Comparison of ENCODE assay signal across 8 cellular contexts in the genomic region with DNA sequence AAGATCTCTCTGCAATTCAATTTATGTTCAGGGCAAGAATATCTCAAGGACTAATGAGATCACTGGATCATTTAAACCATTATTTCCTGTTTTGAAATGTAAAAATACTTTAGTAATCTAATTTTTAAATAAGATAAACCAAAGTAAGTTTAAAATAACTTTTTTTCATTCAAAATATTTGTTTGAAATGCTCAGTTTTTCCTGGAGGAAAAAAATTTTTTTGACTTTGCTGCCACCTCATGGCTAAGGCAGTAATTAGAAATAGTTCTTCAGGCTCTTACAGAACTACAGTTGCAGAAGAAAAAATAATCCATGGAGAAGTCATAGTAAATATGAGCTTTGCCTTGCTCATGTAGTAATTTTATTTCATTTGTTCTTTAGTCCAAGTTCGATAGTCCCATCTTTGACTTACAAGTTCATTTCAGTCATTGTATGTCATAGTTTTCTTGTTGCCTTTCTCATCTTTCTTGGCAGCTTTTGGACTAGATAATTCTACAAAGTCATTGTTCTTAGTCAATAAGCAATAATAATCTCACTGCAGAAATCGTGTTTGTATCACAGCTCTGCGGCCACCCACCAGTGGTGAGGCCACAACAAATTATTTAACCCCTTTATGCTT.
A peak's percentile ranks its signal among the peaks of the same experiment; 100 is the strongest.
DNase-seq lines count a peak whose midpoint lies in the region; ATAC-seq and TF ChIP-seq lines count a peak whose summit lies in the region.

No MANE protein-coding gene starts in this region.

- no peaks in the 10 kb centered on the region for H3K36me3 Mint-ChIP-seq in chondrocyte (ENCODE audit: low read depth)
- no peaks in the 10 kb centered on the region for H3K36me3 Mint-ChIP-seq in nephron (ENCODE audit: low read depth)

- H3K4me3 ChIP-seq in A673 (ENCODE audit: low read depth, low read length, poor library complexity, severe bottlenecking) (no peak overlapping the region), gastroesophageal sphincter (no peak overlapping the region)

- no peaks in the 10 kb centered on the region for H3K36me3 ChIP-seq in A673 (ENCODE audit: insufficient read depth, low read length, poor library complexity, severe bottlenecking)
- no peaks in the 10 kb centered on the region for H3K36me3 ChIP-seq in gastroesophageal sphincter

- H3K27ac Mint-ChIP-seq in chondrocyte (ENCODE audit: unreplicated experiment): no peak overlapping the region
- no peak overlapping the region for H3K27ac Mint-ChIP-seq in nephron

- TF ChIP-seq CTCF in A673 (conservative IDR thresholded peaks at IDR 0.05; ENCODE audit: low read depth, low read length): peak; percentile 72
- peak; percentile 91 for TF ChIP-seq CTCF in chondrocyte (IDR thresholded peaks at IDR 0.05)
- TF ChIP-seq CTCF in nephron (IDR thresholded peaks at IDR 0.05; ENCODE audit: unreplicated experiment in 3 of 3): peak; percentile 59 to 73 (median 65)
- TF ChIP-seq CTCF in gastroesophageal sphincter (IDR thresholded peaks at IDR 0.05): peak in 2 of 4 experiments; percentile 33 to 44

- H3K27me3 Mint-ChIP-seq in chondrocyte (ENCODE audit: low read depth): peaks cover 38% of the 10 kb centered on the region
- peaks cover 9% of the 10 kb centered on the region for H3K27me3 Mint-ChIP-seq in nephron (ENCODE audit: low read depth)

- no peaks in the 10 kb centered on the region for H3K4me1 ChIP-seq in A673 (ENCODE audit: insufficient read depth, low read length, poor library complexity, severe bottlenecking)
- no peaks in the 10 kb centered on the region for H3K4me1 ChIP-seq in gastroesophageal sphincter

- 10 to 19% methylated on average over 3 of the region's 3 CpGs for WGBS in gastroesophageal sphincter (ENCODE audit: low coverage in 1 of 2), 2 donors

- no peak for TF ChIP-seq POLR2A in gastroesophageal sphincter (IDR thresholded peaks at IDR 0.05)

- TF ChIP-seq EP300 in gastroesophageal sphincter (IDR thresholded peaks at IDR 0.05): no peak

- DNase-seq in A673 (ENCODE audit: low spot score) (peak; percentile 56), GM04504 (ENCODE audit: low read depth) (peak; percentile 6), NCI-H446 (lab: John Stamatoyannopoulos, UW) (peak; percentile 47 to 65), chondrocyte (ENCODE audit: low spot score) (no peak)
- no peak for DNase-seq in stimulated activated naive CD4-positive, alpha-beta T cell treated with Interleukin-2 at 50 U/mL for 16 hours (lab: John Stamatoyannopoulos, UW)

- H3K9me3 Mint-ChIP-seq in chondrocyte (ENCODE audit: low read depth): no peaks in the 10 kb centered on the region
- no peaks in the 10 kb centered on the region for H3K9me3 Mint-ChIP-seq in nephron

- H3K9me3 ChIP-seq in A673 (ENCODE audit: low read depth, low read length, poor library complexity, severe bottlenecking): no peaks in the 10 kb centered on the region
- H3K9me3 ChIP-seq in gastroesophageal sphincter: no peaks in the 10 kb centered on the region

- no TSS peak for BruUV-seq in A673 (replicated peaks; lab: Mats Ljungman, UMichigan)

- intact Hi-C loops in A673 (cut with micrococcal nuclease; ENCODE audit: unreplicated experiment): loop anchor here (1.0 to 5.0 kb wide), 3 partner anchors 176 to 724 kb away; no protein-coding TSS in a partner anchor

- H3K27ac ChIP-seq in A673 (ENCODE audit: low read depth, low read length, poor library complexity, severe bottlenecking) (no peak overlapping the region), gastroesophageal sphincter (no peak overlapping the region)

- POLR2A ChIA-PET in A673 (lab: Charles Lee; ENCODE audit: low non-redundant PET): no interaction called here

- no peaks in the 10 kb centered on the region for H3K27me3 ChIP-seq in A673 (replicated peaks; ENCODE audit: insufficient read depth, low read depth, low read length, poor library complexity)
- H3K27me3 ChIP-seq in gastroesophageal sphincter: no peaks in the 10 kb centered on the region

- CTCF ChIA-PET in A673 (lab: Charles Lee): no interaction called here

- H3K4me1 Mint-ChIP-seq in chondrocyte (ENCODE audit: low read depth): no peaks in the 10 kb centered on the region
- H3K4me1 Mint-ChIP-seq in nephron: no peaks in the 10 kb centered on the region

- no peak overlapping the region for H3K4me3 Mint-ChIP-seq in chondrocyte (ENCODE audit: unreplicated experiment)
- no peak overlapping the region for H3K4me3 Mint-ChIP-seq in nephron

- ATAC-seq in GM21423 (IDR thresholded peaks at IDR 0.05; ENCODE audit: unreplicated experiment) (no peak), gastroesophageal sphincter (no peak)

Comparison
In these comparisons a context has a peak if more than half of its experiments do, and no peak if none do; other contexts are left out.
1. DNase-seq: peak in A673 (single experiment), GM04504 (single experiment) and NCI-H446 (2 of 2); none in chondrocyte (single experiment) and stimulated activated naive CD4-positive, alpha-beta T cell treated with Interleukin-2 at 50 U/mL for 16 hours (single experiment).